1 cellular context compared by ENCODE assay signal in the genomic region with DNA sequence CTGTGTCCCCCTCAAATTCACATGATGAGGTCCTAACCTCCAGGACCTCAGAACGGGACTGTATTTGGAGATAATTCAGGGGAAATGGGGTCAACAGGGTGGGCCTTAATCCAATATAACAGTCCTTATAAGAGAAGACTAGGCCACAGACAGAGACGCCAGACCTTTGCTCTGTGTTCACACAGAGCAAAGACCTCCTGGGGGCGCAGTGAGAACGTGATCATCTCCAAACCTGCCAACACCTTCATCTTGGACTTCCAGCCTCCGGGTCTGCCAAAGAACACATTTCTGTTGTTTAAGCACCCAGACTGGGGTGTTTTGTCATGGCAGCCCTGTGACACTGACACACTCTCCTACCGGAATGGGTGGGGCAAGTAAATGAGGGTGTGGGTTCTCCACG.
TF ChIP-seq lines count a peak whose summit lies in the region.

No MANE protein-coding gene starts in this region.

TF ChIP-seq in HCT116, 20 proteins besides CTCF, POLR2A, EP300 and RAD21 (continued from another document):
- no peak for TF ChIP-seq ZBTB33 (IDR thresholded peaks at IDR 0.05; ENCODE audit: extremely low read depth, insufficient replicate concordance, low read length)
- TF ChIP-seq EZH2phosphoT487 (IDR thresholded peaks at IDR 0.05; ENCODE audit: borderline replicate concordance) = no peak
- no peak for TF ChIP-seq TCF7L2 (IDR thresholded peaks at IDR 0.05; ENCODE audit: borderline replicate concordance, extremely low read depth, insufficient read depth, insufficient read length)
- no peak for TF ChIP-seq SRF (IDR thresholded peaks at IDR 0.05; ENCODE audit: low read depth)
- no peak for TF ChIP-seq CBX3 (IDR thresholded peaks at IDR 0.05; ENCODE audit: low read depth)
- no peak for TF ChIP-seq EZH2 (IDR thresholded peaks at IDR 0.05)
- no peak for TF ChIP-seq ZNF274 (IDR thresholded peaks at IDR 0.05; ENCODE audit: low read depth, low read length)
- no peak for TF ChIP-seq CEBPB (IDR thresholded peaks at IDR 0.05; ENCODE audit: low read depth)
- TF ChIP-seq, protein P1, sequence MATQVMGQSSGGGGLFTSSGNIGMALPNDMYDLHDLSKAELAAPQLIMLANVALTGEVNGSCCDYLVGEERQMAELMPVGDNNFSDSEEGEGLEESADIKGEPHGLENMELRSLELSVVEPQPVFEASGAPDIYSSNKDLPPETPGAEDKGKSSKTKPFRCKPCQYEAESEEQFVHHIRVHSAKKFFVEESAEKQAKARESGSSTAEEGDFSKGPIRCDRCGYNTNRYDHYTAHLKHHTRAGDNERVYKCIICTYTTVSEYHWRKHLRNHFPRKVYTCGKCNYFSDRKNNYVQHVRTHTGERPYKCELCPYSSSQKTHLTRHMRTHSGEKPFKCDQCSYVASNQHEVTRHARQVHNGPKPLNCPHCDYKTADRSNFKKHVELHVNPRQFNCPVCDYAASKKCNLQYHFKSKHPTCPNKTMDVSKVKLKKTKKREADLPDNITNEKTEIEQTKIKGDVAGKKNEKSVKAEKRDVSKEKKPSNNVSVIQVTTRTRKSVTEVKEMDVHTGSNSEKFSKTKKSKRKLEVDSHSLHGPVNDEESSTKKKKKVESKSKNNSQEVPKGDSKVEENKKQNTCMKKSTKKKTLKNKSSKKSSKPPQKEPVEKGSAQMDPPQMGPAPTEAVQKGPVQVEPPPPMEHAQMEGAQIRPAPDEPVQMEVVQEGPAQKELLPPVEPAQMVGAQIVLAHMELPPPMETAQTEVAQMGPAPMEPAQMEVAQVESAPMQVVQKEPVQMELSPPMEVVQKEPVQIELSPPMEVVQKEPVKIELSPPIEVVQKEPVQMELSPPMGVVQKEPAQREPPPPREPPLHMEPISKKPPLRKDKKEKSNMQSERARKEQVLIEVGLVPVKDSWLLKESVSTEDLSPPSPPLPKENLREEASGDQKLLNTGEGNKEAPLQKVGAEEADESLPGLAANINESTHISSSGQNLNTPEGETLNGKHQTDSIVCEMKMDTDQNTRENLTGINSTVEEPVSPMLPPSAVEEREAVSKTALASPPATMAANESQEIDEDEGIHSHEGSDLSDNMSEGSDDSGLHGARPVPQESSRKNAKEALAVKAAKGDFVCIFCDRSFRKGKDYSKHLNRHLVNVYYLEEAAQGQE (IDR thresholded peaks at IDR 0.05; ENCODE audit: low read depth) = no peak
- no peak for TF ChIP-seq YY1 (IDR thresholded peaks at IDR 0.05; ENCODE audit: extremely low read depth, insufficient replicate concordance, low read depth, low read length)
- no peak for TF ChIP-seq FOSL1 (IDR thresholded peaks at IDR 0.05; ENCODE audit: low read depth)
- TF ChIP-seq POLR2AphosphoS5 (IDR thresholded peaks at IDR 0.05; ENCODE audit: low read depth, low read length) = no peak
